ENCODE assay signal across 16 cellular contexts in genomic region chr9:125845271-125845808, GRCh38.
DNase-seq lines count a peak whose midpoint lies in the region; ATAC-seq, FAIRE-seq and TF ChIP-seq lines count a peak whose summit lies in the region.
"Had no signal": no experiment of that assay in that cellular context is flagged by ENCODE, and none has a peak within 500 bp of the region (broad histone marks: within the 10 kb centered on the region; RNA-seq: fewer than 3 reads in every experiment).

No MANE protein-coding gene starts in this region.

- WGBS in liver = 80% methylated on average over 5 of the region's 5 CpGs
- WGBS in smooth muscle cell (ENCODE audit: low lambda C conversion rate) = 94% methylated on average over 5 of the region's 5 CpGs

- POLR2A ChIA-PET in HEK293T (lab: Yijun Ruan, JAX) = no interaction called here

- no peaks in the 10 kb centered on the region for H3K9me2 ChIP-seq in Karpas-422 (replicated peaks; ENCODE audit: insufficient read depth, low read length)

- TF ChIP-seq RAD21 in liver (IDR thresholded peaks at IDR 0.05) = no peak

- H3K4me3 ChIP-seq in WERI-Rb-1 (ENCODE audit: low read depth, low read length) = no peak overlapping the region
- H3K4me3 ChIP-seq in liver (ENCODE audit: low read depth in 1 of 3, low read length in 3 of 3) = no peak overlapping the region
- no peak overlapping the region for H3K4me3 ChIP-seq in Karpas-422 (ENCODE audit: low read length)
- no peak overlapping the region for H3K4me3 ChIP-seq in smooth muscle cell
- H3K4me3 ChIP-seq: SK-N-MC had no signal

- H3K9me3 ChIP-seq in WERI-Rb-1 (ENCODE audit: severe bottlenecking) = no peaks in the 10 kb centered on the region
- H3K9me3 ChIP-seq in liver (ENCODE audit: control insufficient read depth in 4 of 4, low read length in 3 of 4) = no peaks in the 10 kb centered on the region
- H3K9me3 ChIP-seq in Karpas-422 (ENCODE audit: low read length) = no peaks in the 10 kb centered on the region
- H3K9me3 ChIP-seq in smooth muscle cell (replicated peaks; ENCODE audit: low read depth) = no peaks in the 10 kb centered on the region

- H3K79me2 ChIP-seq in Karpas-422 (ENCODE audit: low read length) (no peaks in the 10 kb centered on the region), smooth muscle cell (ENCODE audit: low read depth) (peaks cover 52% of the 10 kb centered on the region)

- H2AFZ ChIP-seq in Karpas-422 (ENCODE audit: low read length) = no peak overlapping the region
- no peak overlapping the region for H2AFZ ChIP-seq in smooth muscle cell (ENCODE audit: low read depth)

- peaks cover 0 to 1% (median 0%) of the 10 kb centered on the region in 4 donors for H3K4me1 ChIP-seq in liver (ENCODE audit: control insufficient read depth in 4 of 4, insufficient read depth in 4 of 4, low read length in 3 of 4)
- H3K4me1 ChIP-seq in Karpas-422 (ENCODE audit: low read length) = no peaks in the 10 kb centered on the region
- H3K4me1 ChIP-seq in smooth muscle cell (ENCODE audit: low read depth) = peaks cover 38% of the 10 kb centered on the region

- no peaks in the 10 kb centered on the region for H3F3A ChIP-seq in smooth muscle cell (ENCODE audit: low read depth)

- H3K4me3 Mint-ChIP-seq in activated T-helper 17 cell treated with anti-CD3 and anti-CD28 coated beads, Interleukin-2, amount 50 U/mL, for 72 hours = no peak overlapping the region
- H3K4me3 Mint-ChIP-seq: CD4-positive, alpha-beta T cell had no signal

- peak; percentile 60 for FAIRE-seq in GM19239 (lab: Jason Lieb, UNC)

- no peaks in the 10 kb centered on the region for H3K27me3 ChIP-seq in WERI-Rb-1 (ENCODE audit: insufficient read depth, low read depth, severe bottlenecking)
- H3K27me3 ChIP-seq in liver (ENCODE audit: control insufficient read depth in 4 of 4, insufficient read depth in 4 of 4, low read length in 3 of 4) = no peaks in the 10 kb centered on the region
- no peaks in the 10 kb centered on the region for H3K27me3 ChIP-seq in Karpas-422 (ENCODE audit: low read length)
- no peaks in the 10 kb centered on the region for H3K27me3 ChIP-seq in smooth muscle cell (ENCODE audit: low read depth)

- no peaks in the 10 kb centered on the region for H3K27me3 Mint-ChIP-seq in activated T-helper 17 cell treated with anti-CD3 and anti-CD28 coated beads, Interleukin-2, amount 50 U/mL, for 72 hours
- H3K27me3 Mint-ChIP-seq: CD4-positive, alpha-beta T cell had no signal

- no peak for DNase-seq in GM19239 (ENCODE audit: insufficient read length, low spot score)
- DNase-seq in HEK293T (ENCODE audit: extremely low spot score) = no peak
- DNase-seq in WERI-Rb-1 = no peak
- no peak for DNase-seq in Karpas-422
- DNase-seq in smooth muscle cell (lab: John Stamatoyannopoulos, UW; ENCODE audit: unreplicated experiment) = no peak
- DNase-seq: Calu3; CD4-positive, alpha-beta T cell; DMS79; Kasumi-1; NCI-H1105 treated with DMSO at 0.1 percent for 48 hours; NCI-H187 treated with DMSO at 0.1 percent for 48 hours had no signal

- H3K9me3 Mint-ChIP-seq in activated T-helper 17 cell treated with anti-CD3 and anti-CD28 coated beads, Interleukin-2, amount 50 U/mL, for 72 hours = no peaks in the 10 kb centered on the region
- H3K9me3 Mint-ChIP-seq: CD4-positive, alpha-beta T cell had no signal

- H3K36me3 Mint-ChIP-seq in activated T-helper 17 cell treated with anti-CD3 and anti-CD28 coated beads, Interleukin-2, amount 50 U/mL, for 72 hours (ENCODE audit: low read depth) = no peaks in the 10 kb centered on the region

- no peak overlapping the region for H3K4me2 ChIP-seq in Karpas-422 (ENCODE audit: low read depth, low read length, poor library complexity, severe bottlenecking)
- no peak overlapping the region for H3K4me2 ChIP-seq in smooth muscle cell

- H3K4me1 Mint-ChIP-seq in activated T-helper 17 cell treated with anti-CD3 and anti-CD28 coated beads, Interleukin-2, amount 50 U/mL, for 72 hours = no peaks in the 10 kb centered on the region

- H3K9ac ChIP-seq in liver (ENCODE audit: low read depth in 1 of 2, low read length in 2 of 2) (no peak overlapping the region), Karpas-422 (ENCODE audit: low read length) (no peak overlapping the region), smooth muscle cell (ENCODE audit: low read depth) (no peak overlapping the region)

- no peak for ATAC-seq in activated T-helper 17 cell treated with anti-CD3 and anti-CD28 coated beads, Interleukin-2, amount 50 U/mL, for 72 hours (replicated peaks)
- ATAC-seq: HCT116, Panc1 had no signal

- H3K36me3 ChIP-seq in WERI-Rb-1 (no peaks in the 10 kb centered on the region), liver (ENCODE audit: control insufficient read depth in 4 of 4, insufficient read depth in 3 of 4, low read depth in 1 of 4, low read length in 3 of 4) (no peaks in the 10 kb centered on the region), Karpas-422 (ENCODE audit: insufficient read depth, low read length) (no peaks in the 10 kb centered on the region), smooth muscle cell (ENCODE audit: low read depth) (no peaks in the 10 kb centered on the region)

- CTCF ChIA-PET in HEK293T (lab: Yijun Ruan, JAX) = no interaction called here

- H3K27ac ChIP-seq in WERI-Rb-1 = peak overlapping the region; percentile 53
- no peak overlapping the region for H3K27ac ChIP-seq in liver (ENCODE audit: low read depth in 1 of 2, low read length in 2 of 2)
- H3K27ac ChIP-seq in Karpas-422 (ENCODE audit: low read length) = no peak overlapping the region
- H3K27ac ChIP-seq in smooth muscle cell (ENCODE audit: low read depth) = no peak overlapping the region
- H3K27ac ChIP-seq: SK-N-MC had no signal

- no peak overlapping the region for H3K27ac Mint-ChIP-seq in activated T-helper 17 cell treated with anti-CD3 and anti-CD28 coated beads, Interleukin-2, amount 50 U/mL, for 72 hours
- H3K27ac Mint-ChIP-seq: CD4-positive, alpha-beta T cell had no signal

- H4K20me1 ChIP-seq in Karpas-422 (ENCODE audit: insufficient read depth, low read depth, low read length) (no peaks in the 10 kb centered on the region; the same call in 1 of the 2 replicates), smooth muscle cell (ENCODE audit: low read depth) (peaks cover 47% of the 10 kb centered on the region)

- TF ChIP-seq CTCF in WERI-Rb-1 (IDR thresholded peaks at IDR 0.05; ENCODE audit: low read depth, low read length) = no peak
- no peak for TF ChIP-seq CTCF in liver (IDR thresholded peaks at IDR 0.05; ENCODE audit: low read depth, low read length, missing input control)
- TF ChIP-seq CTCF in smooth muscle cell (IDR thresholded peaks at IDR 0.05; ENCODE audit: borderline replicate concordance, insufficient read depth, poor library complexity, severe bottlenecking) = no peak

TF ChIP-seq in HEK293T, 16 proteins besides CTCF, POLR2A, EP300 and RAD21:
- no peak for TF ChIP-seq HDGF (IDR thresholded peaks at IDR 0.05; ENCODE audit: borderline replicate concordance)
- no peak for TF ChIP-seq LEF1 (IDR thresholded peaks at IDR 0.05; ENCODE audit: borderline replicate concordance)
- no peak for TF ChIP-seq NFRKB (IDR thresholded peaks at IDR 0.05)
- TF ChIP-seq PKNOX1 (IDR thresholded peaks at IDR 0.05) = peak; percentile 87
- no peak for TF ChIP-seq FOXM1 (IDR thresholded peaks at IDR 0.05; ENCODE audit: borderline replicate concordance)
TF ChIP-seq in HEK293T: peak in this region for 1.

TF ChIP-seq in liver, 16 proteins besides CTCF, POLR2A, EP300 and RAD21:
- TF ChIP-seq ATF3 (IDR thresholded peaks at IDR 0.05) (peak; percentile 37), REST (IDR thresholded peaks at IDR 0.05) (no peak)
